Comparison of ENCODE assay signal across 17 cellular contexts in the genomic region with DNA sequence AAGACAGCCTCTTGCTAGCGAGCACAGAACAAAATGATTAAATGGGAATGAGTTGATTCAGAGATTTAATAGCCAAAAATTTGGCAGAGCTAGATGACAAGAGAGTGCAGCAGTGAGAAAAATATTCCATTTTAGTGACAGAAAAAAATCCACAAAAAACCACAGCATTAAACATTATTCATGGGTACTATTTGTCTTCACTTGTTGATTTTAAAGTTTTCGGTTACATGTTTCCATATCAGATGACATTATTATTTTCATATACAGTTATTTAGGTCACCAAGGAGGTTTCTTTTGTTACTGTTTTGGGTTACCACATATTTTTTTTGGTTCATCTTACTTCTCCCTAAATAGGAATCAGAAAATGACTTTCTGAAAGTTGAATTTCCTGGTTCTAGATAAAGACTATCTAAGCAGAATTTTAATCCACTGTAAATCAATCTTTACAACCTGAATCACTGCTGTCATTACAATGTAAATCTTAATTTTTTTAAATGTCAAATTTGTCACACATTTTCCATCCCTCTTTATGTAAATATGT.
DNase-seq lines count a peak whose midpoint lies in the region; ATAC-seq and TF ChIP-seq lines count a peak whose summit lies in the region.
"Had no signal": no experiment of that assay in that cellular context is flagged by ENCODE, and none has a peak within 500 bp of the region (broad histone marks: within the 10 kb centered on the region; RNA-seq: fewer than 3 reads in every experiment).

No MANE protein-coding gene starts in this region.

- in situ Hi-C loops in Panc1 (cut with HindIII; ENCODE audit: low pct_unique_long_range_greater_than_20kb, low sequenced_read_pairs) = no loop called here

- H3K36me3 ChIP-seq in HEK293 (ENCODE audit: control insufficient read depth in 2 of 2, insufficient read depth in 1 of 2, low read length in 2 of 2) (peaks cover 0 to 19% of the 10 kb centered on the region in 2 experiments; a peak in 2 of 3 replicates), Panc1 (ENCODE audit: control insufficient read depth, insufficient read depth, low read length) (no peaks in the 10 kb centered on the region), sigmoid colon (peaks cover 20 to 52% (median 24%) of the 10 kb centered on the region in 4 donors), ascending aorta (peaks cover 26% of the 10 kb centered on the region in 2 donors)

- H3K27me3 ChIP-seq in Panc1 (ENCODE audit: control insufficient read depth, insufficient read depth, low read length) = no peaks in the 10 kb centered on the region
- no peaks in the 10 kb centered on the region for H3K27me3 ChIP-seq in sigmoid colon
- no peaks in the 10 kb centered on the region for H3K27me3 ChIP-seq in ascending aorta

- DNase-seq in Panc1 (ENCODE audit: low read depth, low spot score) (no peak), fibroblast of gingiva (ENCODE audit: low read depth) (peak; percentile 65), sigmoid colon (no peak), ascending aorta (ENCODE audit: low spot score in 2 of 2) (no peak), AG20443 (ENCODE audit: low spot score) (no peak)
- DNase-seq: Calu3, DMS79 treated with DMSO at 0.1 percent for 48 hours, GOT3, HCEC 1CT, KBM-7, NCI-H2029, NCI-H2227 treated with DMSO at 0.1 percent for 48 hours, NCI-H526 treated with DMSO at 0.1 percent for 48 hours, SK-N-SH had no signal

- no peak for TF ChIP-seq CTCF in HEK293 (tag by site-specific recombination; IDR thresholded peaks at IDR 0.05)
- no peak for TF ChIP-seq CTCF in Panc1 (IDR thresholded peaks at IDR 0.05)
- no peak for TF ChIP-seq CTCF in sigmoid colon (IDR thresholded peaks at IDR 0.05)
- no peak for TF ChIP-seq CTCF in ascending aorta (IDR thresholded peaks at IDR 0.05)

- 90 to 95% methylated on average over 2 of the region's 2 CpGs for WGBS in sigmoid colon, 2 donors

- CTCF ChIA-PET in HEK293 (lab: Yijun Ruan, JAX) = interaction anchor here (2.4 kb wide), 1 partner anchor 11 kb away, joined by 9 read pairs; no protein-coding TSS in a partner anchor
- CTCF ChIA-PET in Panc1 (lab: Charles Lee) = no interaction called here

- POLR2A ChIA-PET in HEK293 (lab: Yijun Ruan, JAX) (no interaction called here), Panc1 (lab: Charles Lee) (no interaction called here)

- no peak overlapping the region for H3K27ac ChIP-seq in HEK293 (ENCODE audit: extremely low read depth, low read depth, low read length)
- no peak overlapping the region for H3K27ac ChIP-seq in Panc1 (ENCODE audit: low read length)
- H3K27ac ChIP-seq in sigmoid colon = peak overlapping the region in 3 of 4 donors; percentile 24 to 79 (median 31)
- peak overlapping the region in 1 of 2 donors; percentile 10 for H3K27ac ChIP-seq in ascending aorta
- H3K27ac ChIP-seq: C4-2B had no signal

- TF ChIP-seq EP300 in sigmoid colon (IDR thresholded peaks at IDR 0.05) = no peak

- TF ChIP-seq POLR2A in sigmoid colon (IDR thresholded peaks at IDR 0.05) = no peak

- H3K4me1 ChIP-seq in HEK293 (ENCODE audit: control insufficient read depth, insufficient read depth, low read length) (peaks cover 7% of the 10 kb centered on the region; the same call in 1 of the 2 replicates), Panc1 (ENCODE audit: control insufficient read depth, insufficient read depth, low read length) (no peaks in the 10 kb centered on the region; the same call in 1 of the 2 replicates), sigmoid colon (peaks cover 0 to 74% (median 63%) of the 10 kb centered on the region in 4 donors), ascending aorta (peaks cover 19 to 30% of the 10 kb centered on the region in 2 donors)

- no peak for ATAC-seq in Panc1
- ATAC-seq in GM21381 (IDR thresholded peaks at IDR 0.05; ENCODE audit: unreplicated experiment) = no peak

- H3K4me3 ChIP-seq in HEK293 (ENCODE audit: low read depth, low read length) (no peak overlapping the region), Panc1 (ENCODE audit: low read depth in 2 of 2, low read length in 2 of 2) (no peak overlapping the region), sigmoid colon (no peak overlapping the region), ascending aorta (no peak overlapping the region)

- TSS peak; percentile 1 for BruUV-seq in Panc1 (replicated peaks; lab: Mats Ljungman, UMichigan)

- H3K9me3 ChIP-seq in HEK293 (ENCODE audit: control insufficient read depth, insufficient read depth, low read depth, low read length) (no peaks in the 10 kb centered on the region), Panc1 (ENCODE audit: control insufficient read depth, insufficient read depth, low read depth, low read length) (no peaks in the 10 kb centered on the region), sigmoid colon (no peaks in the 10 kb centered on the region), ascending aorta (no peaks in the 10 kb centered on the region)
- H3K9me3 ChIP-seq: SK-N-SH had no signal

- intact Hi-C loops in Panc1 (cut with micrococcal nuclease; ENCODE audit: unreplicated experiment) = no loop called here
- intact Hi-C loops in sigmoid colon (cut with DNase I) = no loop called here
- intact Hi-C loops in ascending aorta (cut with DNase I) = no loop called here

TF ChIP-seq in HEK293, 187 proteins besides CTCF, POLR2A, EP300 and RAD21:
- TF ChIP-seq ZNF747 (tag by site-specific recombination; IDR thresholded peaks at IDR 0.05) (no peak), SCRT2 (tag by site-specific recombination; IDR thresholded peaks at IDR 0.05) (peak; percentile 61), PRDM6 (tag by site-specific recombination; IDR thresholded peaks at IDR 0.05) (peak; percentile 60), ZNF155 (tag by site-specific recombination; IDR thresholded peaks at IDR 0.05) (no peak)

Comparison
In these comparisons a context has a peak if more than half of its experiments do, and no peak if none do; other contexts are left out.
1. H3K27ac ChIP-seq: peak in sigmoid colon (3 of 4); none in HEK293 (single experiment) and Panc1 (single experiment).